In genomic region chr2:19886261-19886660, GRCh38 we compare ENCODE assay signal across 21 cellular contexts.
"Had no signal": no experiment of that assay in that cellular context is flagged by ENCODE, and none has a peak within 500 bp of the region (broad histone marks: within the 10 kb centered on the region; RNA-seq: fewer than 3 reads in every experiment).

No MANE protein-coding gene starts in this region.

- DNase-seq: activated CD4-positive, alpha-beta T cell treated with anti-CD3 and anti-CD28 coated beads for 1 hour; activated CD4-positive, alpha-beta T cell treated with anti-CD3 and anti-CD28 coated beads, Interleukin-2, amount 50 U/mL, for 1 hour; activated effector memory CD4-positive, alpha-beta T cell treated with anti-CD3 and anti-CD28 coated beads, Interleukin-2, amount 50 U/mL, for 16 hours; activated naive CD4-positive, alpha-beta T cell treated with anti-CD3 and anti-CD28 coated beads, Interleukin-2, amount 10 ng/mL, durations not matched to agents 7 days and 5 days; activated T-cell treated with anti-CD3 and anti-CD28 coated beads, Interleukin-2, amount 50 U/mL, for 72 hours; body of pancreas; cortex of kidney; effector CD8-positive, alpha-beta T cell; erythroblast; foreskin melanocyte; glutamatergic neuron; left ventricle myocardium superior; mesenchymal stem cell; occipital lobe; posterior cingulate gyrus; retina; stimulated activated naive CD4-positive, alpha-beta T cell treated with Interleukin-2 at 50 U/mL for 16 hours; T-helper 1 cell had no signal

- H3K4me3 ChIP-seq: body of pancreas, cardiac muscle cell, hepatocyte, thoracic aorta had no signal

- ATAC-seq: activated T-cell treated with anti-CD3 and anti-CD28 coated beads, Interleukin-2, amount 50 U/mL, for 72 hours; body of pancreas; left ventricle myocardium superior had no signal

- H3K36me3 ChIP-seq: cardiac muscle cell, thoracic aorta had no signal

- H3K27ac ChIP-seq: body of pancreas, cardiac muscle cell, hepatocyte, thoracic aorta had no signal

- H3K27me3 ChIP-seq: body of pancreas, cardiac muscle cell, hepatocyte had no signal

- H3K4me1 ChIP-seq: body of pancreas had no signal

- H3K9me3 ChIP-seq: body of pancreas, thoracic aorta had no signal
